In the genomic region with DNA sequence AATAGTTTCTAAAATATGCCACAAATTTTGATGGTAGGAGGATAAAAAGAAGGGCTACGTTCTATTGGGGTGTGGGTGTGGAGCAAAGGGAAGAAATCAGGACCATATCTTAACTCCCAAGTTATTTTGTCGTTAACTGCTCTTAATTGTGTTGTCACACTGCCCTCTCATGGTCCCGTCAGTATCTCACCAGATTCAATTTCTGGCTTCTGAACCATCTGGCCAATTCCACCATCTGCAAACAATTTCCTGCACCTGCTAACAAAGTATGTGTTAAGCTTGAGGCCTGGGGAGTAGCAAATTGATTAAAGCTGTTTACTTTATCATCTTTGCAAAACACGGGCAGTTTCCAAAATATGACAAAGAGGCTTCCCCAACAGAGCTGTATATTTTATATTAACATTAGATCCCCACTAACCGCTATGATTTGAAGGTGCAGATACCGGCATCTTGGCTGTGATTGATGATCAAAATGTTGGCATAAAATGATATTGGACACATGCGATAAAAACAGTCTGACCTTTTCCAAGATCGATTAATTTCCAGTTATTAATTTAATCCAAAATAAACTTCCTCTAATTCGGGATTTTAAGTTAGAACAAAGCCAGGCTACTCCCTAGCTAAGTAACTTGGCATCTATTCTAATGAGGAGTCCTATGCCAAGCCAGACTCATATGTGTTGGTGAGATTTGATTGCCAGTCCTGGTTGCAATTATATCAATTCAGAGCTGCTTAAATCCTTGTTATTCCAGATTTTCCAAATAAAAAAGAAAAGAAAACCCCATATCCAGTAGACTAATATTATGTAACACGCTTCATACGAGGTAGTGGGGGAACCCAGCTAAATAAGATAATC, we compare ENCODE assay signal across 8 cellular contexts.
A peak's percentile ranks its signal among the peaks of the same experiment; 100 is the strongest.
DNase-seq lines count a peak whose midpoint lies in the region; ATAC-seq, FAIRE-seq and TF ChIP-seq lines count a peak whose summit lies in the region.

No MANE protein-coding gene starts in this region.

- FAIRE-seq in G401.6 (lab: Jason Lieb, UNC), result peak; percentile 70

- DNase-seq in NCI-H526 treated with DMSO at 0.1 percent for 48 hours (lab: John Stamatoyannopoulos, UW) (peak; percentile 32), astrocyte of the spinal cord (ENCODE audit: low read depth, low spot score) (peak; percentile 78), iPS DF 6.9 (ENCODE audit: low read depth, low spot score) (peak; percentile 52), substantia nigra (lab: John Stamatoyannopoulos, UW) (peak in 26 of 49 donors; percentile 2 to 45 (median 12))

- no peak overlapping the region for H3K27ac ChIP-seq in iPS DF 6.9 (ENCODE audit: low read length)
- H3K27ac ChIP-seq in substantia nigra (ENCODE audit: low read depth, low read length, poor library complexity, severe bottlenecking), result no peak overlapping the region

- no peaks in the 10 kb centered on the region for H3K9me3 ChIP-seq in iPS DF 6.9 (ENCODE audit: control insufficient read depth, insufficient read depth, low read length)

- no peak overlapping the region for H3K4me3 ChIP-seq in astrocyte of the spinal cord (ENCODE audit: low read depth, low read length)
- H3K4me3 ChIP-seq in iPS DF 6.9 (ENCODE audit: low read length), result no peak overlapping the region

- ATAC-seq in HG03442 (IDR thresholded peaks at IDR 0.05; ENCODE audit: unreplicated experiment) (peak; percentile 43), GM19328 (IDR thresholded peaks at IDR 0.05; ENCODE audit: unreplicated experiment) (no peak), GM18858 (IDR thresholded peaks at IDR 0.05; ENCODE audit: unreplicated experiment) (no peak)

- WGBS in iPS DF 6.9 (ENCODE audit: insufficient coverage, insufficient read length), result no CpG with 5 or more reads among the region's 11 CpGs

- H3K36me3 ChIP-seq in iPS DF 6.9 (ENCODE audit: control insufficient read depth, insufficient read depth, low read length), result no peaks in the 10 kb centered on the region

- H3K27me3 ChIP-seq in iPS DF 6.9 (ENCODE audit: control insufficient read depth, insufficient read depth, low read length), result no peaks in the 10 kb centered on the region

- in situ Hi-C loops in astrocyte of the spinal cord (cut with HindIII; ENCODE audit: low sequenced_read_pairs), result no loop called here

- H3K4me1 ChIP-seq in iPS DF 6.9 (ENCODE audit: control insufficient read depth, insufficient read depth, low read length), result no peaks in the 10 kb centered on the region

- TF ChIP-seq CTCF in astrocyte of the spinal cord (IDR thresholded peaks at IDR 0.05; ENCODE audit: low read depth, low read length), result peak; percentile 64

Comparison
In these comparisons a context has a peak if more than half of its experiments do, and no peak if none do; other contexts are left out.
1. DNase-seq: peak in every context shown above with its lines; median percentile 78 in astrocyte of the spinal cord; 52 in iPS DF 6.9; 32 in NCI-H526 treated with DMSO at 0.1 percent for 48 hours; 12 in substantia nigra.